Comparison of ENCODE assay signal across 19 cellular contexts in genomic region chrX:1902901-1903379, GRCh38.
DNase-seq lines count a peak whose midpoint lies in the region; TF ChIP-seq lines count a peak whose summit lies in the region.
"Had no signal": no experiment of that assay in that cellular context is flagged by ENCODE, and none has a peak within 500 bp of the region (broad histone marks: within the 10 kb centered on the region; RNA-seq: fewer than 3 reads in every experiment).

No MANE protein-coding gene starts in this region.

- no peak overlapping the region for H3K27ac Mint-ChIP-seq in activated T-helper 1 cell treated with anti-CD3 and anti-CD28 coated beads, Interleukin-12 subunit alpha, Interleukin-12 subunit beta, Interleukin-2, Interleukin-4 antibody, amounts not matched to agents 30 ng/mL and 10 ng/mL and 1 ng/mL, durations not matched to agents 14 hours and 24 hours and 36 hours
- H3K27ac Mint-ChIP-seq: CD8-positive, alpha-beta memory T cell; IgD-negative memory B cell; T-helper 1 cell treated with Interleukin-12 subunit alpha and Interleukin-12 subunit beta and Interleukin-4 antibody, amounts not matched to agents 30 μg/mL and 1 μg/mL, for 36 hours had no signal

- peak; percentile 4 for DNase-seq in activated effector memory CD4-positive, alpha-beta T cell treated with anti-CD3 and anti-CD28 coated beads, Interleukin-2, amount 50 U/mL, for 16 hours
- no peak for DNase-seq in activated effector memory CD4-positive, alpha-beta T cell treated with Interleukin-2 at 50 U/mL for 16 hours
- DNase-seq in NCI-H524 treated with DMSO at 0.1 percent for 48 hours (lab: John Stamatoyannopoulos, UW) (peak; percentile 60), WERI-Rb-1 (peak; percentile 70), NCI-H2029 (lab: John Stamatoyannopoulos, UW) (no peak), AG20443 (ENCODE audit: low spot score) (no peak)
- DNase-seq in activated T-helper 1 cell treated with anti-CD3 and anti-CD28 coated beads, Interleukin-12 subunit alpha, Interleukin-12 subunit beta, Interleukin-2, Interleukin-4 antibody, amounts not matched to agents 30 ng/mL and 10 ng/mL and 1 ng/mL, durations not matched to agents 14 hours and 24 hours and 36 hours (ENCODE audit: low spot score), result no peak
- DNase-seq: C1 segment of cervical spinal cord; CD8-positive, alpha-beta memory T cell; DMS79; H7; Karpas-422; NCI-H1048; NCI-H146; NCI-H2081; NCI-H2227 treated with DMSO at 0.1 percent for 48 hours had no signal

- peak overlapping the region; percentile 45 for H3K4me3 ChIP-seq in WERI-Rb-1 (ENCODE audit: low read depth, low read length)

- no peaks in the 10 kb centered on the region for H3K27me3 Mint-ChIP-seq in activated T-helper 1 cell treated with anti-CD3 and anti-CD28 coated beads, Interleukin-12 subunit alpha, Interleukin-12 subunit beta, Interleukin-2, Interleukin-4 antibody, amounts not matched to agents 30 ng/mL and 10 ng/mL and 1 ng/mL, durations not matched to agents 14 hours and 24 hours and 36 hours (ENCODE audit: insufficient read depth)

- H3K4me1 Mint-ChIP-seq in activated T-helper 1 cell treated with anti-CD3 and anti-CD28 coated beads, Interleukin-12 subunit alpha, Interleukin-12 subunit beta, Interleukin-2, Interleukin-4 antibody, amounts not matched to agents 30 ng/mL and 10 ng/mL and 1 ng/mL, durations not matched to agents 14 hours and 24 hours and 36 hours (ENCODE audit: low read depth), result no peaks in the 10 kb centered on the region
- H3K4me1 Mint-ChIP-seq: CD8-positive, alpha-beta memory T cell; IgD-negative memory B cell had no signal

- no peak overlapping the region for H3K4me3 Mint-ChIP-seq in activated T-helper 1 cell treated with anti-CD3 and anti-CD28 coated beads, Interleukin-12 subunit alpha, Interleukin-12 subunit beta, Interleukin-2, Interleukin-4 antibody, amounts not matched to agents 30 ng/mL and 10 ng/mL and 1 ng/mL, durations not matched to agents 14 hours and 24 hours and 36 hours
- H3K4me3 Mint-ChIP-seq: CD8-positive, alpha-beta memory T cell; IgD-negative memory B cell; T-helper 1 cell treated with Interleukin-12 subunit alpha and Interleukin-12 subunit beta and Interleukin-4 antibody, amounts not matched to agents 30 μg/mL and 1 μg/mL, for 36 hours had no signal

- no peaks in the 10 kb centered on the region for H3K36me3 Mint-ChIP-seq in activated T-helper 1 cell treated with anti-CD3 and anti-CD28 coated beads, Interleukin-12 subunit alpha, Interleukin-12 subunit beta, Interleukin-2, Interleukin-4 antibody, amounts not matched to agents 30 ng/mL and 10 ng/mL and 1 ng/mL, durations not matched to agents 14 hours and 24 hours and 36 hours (ENCODE audit: low read depth)
- H3K36me3 Mint-ChIP-seq: IgD-negative memory B cell had no signal

- H3K27me3 ChIP-seq in WERI-Rb-1 (ENCODE audit: insufficient read depth, low read depth, severe bottlenecking), result no peaks in the 10 kb centered on the region

- H3K36me3 ChIP-seq in WERI-Rb-1, result no peaks in the 10 kb centered on the region

- H3K9me3 ChIP-seq in WERI-Rb-1 (ENCODE audit: severe bottlenecking), result peaks cover 5% of the 10 kb centered on the region

- no peak for TF ChIP-seq CTCF in WERI-Rb-1 (IDR thresholded peaks at IDR 0.05; ENCODE audit: low read depth, low read length)

- peak overlapping the region; percentile 90 for H3K27ac ChIP-seq in WERI-Rb-1
- H3K27ac ChIP-seq: HL-60 had no signal

- intact Hi-C loops in activated T-helper 1 cell treated with anti-CD3 and anti-CD28 coated beads, Interleukin-12 subunit alpha, Interleukin-12 subunit beta, Interleukin-2, Interleukin-4 antibody, amounts not matched to agents 30 ng/mL and 10 ng/mL and 1 ng/mL, durations not matched to agents 14 hours and 24 hours and 36 hours (cut with micrococcal nuclease), result no loop called here

- H3K9me3 Mint-ChIP-seq in activated T-helper 1 cell treated with anti-CD3 and anti-CD28 coated beads, Interleukin-12 subunit alpha, Interleukin-12 subunit beta, Interleukin-2, Interleukin-4 antibody, amounts not matched to agents 30 ng/mL and 10 ng/mL and 1 ng/mL, durations not matched to agents 14 hours and 24 hours and 36 hours, result no peaks in the 10 kb centered on the region

Comparison
In these comparisons a context has a peak if more than half of its experiments do, and no peak if none do; other contexts are left out.
1. DNase-seq: peak in activated effector memory CD4-positive, alpha-beta T cell treated with anti-CD3 and anti-CD28 coated beads, Interleukin-2, amount 50 U/mL, for 16 hours (single experiment), NCI-H524 treated with DMSO at 0.1 percent for 48 hours (single experiment) and WERI-Rb-1 (single experiment); none in activated effector memory CD4-positive, alpha-beta T cell treated with Interleukin-2 at 50 U/mL for 16 hours (single experiment), NCI-H2029 (single experiment), activated T-helper 1 cell treated with anti-CD3 and anti-CD28 coated beads, Interleukin-12 subunit alpha, Interleukin-12 subunit beta, Interleukin-2, Interleukin-4 antibody, amounts not matched to agents 30 ng/mL and 10 ng/mL and 1 ng/mL, durations not matched to agents 14 hours and 24 hours and 36 hours (single experiment) and AG20443 (single experiment).